ENCODE assay signal across 24 cellular contexts in genomic region chrX:47278684-47279083, GRCh38. TPM values are rescaled to one million over a fixed set of nuclear protein-coding genes. Genes with fewer than 3 reads are reported as not detected.
DNase-seq lines count a peak whose midpoint lies in the region; ATAC-seq, FAIRE-seq and TF ChIP-seq lines count a peak whose summit lies in the region.
"Had no signal": no experiment of that assay in that cellular context is flagged by ENCODE, and none has a peak within 500 bp of the region (broad histone marks: within the 10 kb centered on the region; RNA-seq: fewer than 3 reads in every experiment).

No MANE protein-coding gene starts in this region.

- no peaks in the 10 kb centered on the region for H3K27me3 Mint-ChIP-seq in astrocyte (ENCODE audit: low read depth, unreplicated experiment)
- H3K27me3 Mint-ChIP-seq in activated naive CD8-positive, alpha-beta T cell treated with anti-CD3 and anti-CD28 coated beads, Interleukin-2, amount 50 U/mL, for 24 hours: no peaks in the 10 kb centered on the region
- no peaks in the 10 kb centered on the region for H3K27me3 Mint-ChIP-seq in naive thymus-derived CD8-positive, alpha-beta T cell
- H3K27me3 Mint-ChIP-seq: CD4-positive, alpha-beta memory T cell had no signal

- H2AFZ ChIP-seq in ACC112 (ENCODE audit: low read length, unreplicated experiment): no peak overlapping the region
- H2AFZ ChIP-seq in GM23248: 0 out of 2 replicates have a peak overlapping the region, but pooled peaks have one; percentile 20
- peak overlapping the region; percentile 39 for H2AFZ ChIP-seq in astrocyte (ENCODE audit: low read depth, low read length)

- no peak for TF ChIP-seq CTCF in astrocyte (IDR thresholded peaks at IDR 0.05; ENCODE audit: insufficient read depth, low read depth, low read length)

- no peak overlapping the region for H3K4me3 Mint-ChIP-seq in astrocyte (ENCODE audit: unreplicated experiment)
- H3K4me3 Mint-ChIP-seq in activated naive CD8-positive, alpha-beta T cell treated with anti-CD3 and anti-CD28 coated beads, Interleukin-2, amount 50 U/mL, for 24 hours: no peak overlapping the region
- no peak overlapping the region for H3K4me3 Mint-ChIP-seq in naive thymus-derived CD8-positive, alpha-beta T cell
- H3K4me3 Mint-ChIP-seq: CD4-positive, alpha-beta memory T cell; neural crest cell had no signal

- no peaks in the 10 kb centered on the region for H3K36me3 ChIP-seq in ACC112 (ENCODE audit: insufficient read depth, low read length)
- H3K36me3 ChIP-seq in GM23248 (ENCODE audit: low read depth): no peaks in the 10 kb centered on the region
- H3K36me3 ChIP-seq in astrocyte (ENCODE audit: insufficient read depth, low read length): no peaks in the 10 kb centered on the region
- H3K36me3 ChIP-seq: left ventricle myocardium inferior, SJCRH30, suprapubic skin had no signal

- WGBS in GM23248 (ENCODE audit: low coverage in 1 of 2, low lambda C conversion rate in 2 of 2, missing lambda C conversion rate in 2 of 2), 2 experiments: 0 to 10% methylated on average over 2 of the region's 2 CpGs

- FAIRE-seq in astrocyte (lab: Jason Lieb, UNC): no peak
- FAIRE-seq: A204.1, colon, endometrium, HTR-8/SVneo had no signal

- H3K9me3 ChIP-seq in GM23248 (ENCODE audit: low read depth) (no peaks in the 10 kb centered on the region), astrocyte (ENCODE audit: insufficient read depth, low read depth, low read length) (no peaks in the 10 kb centered on the region)
- H3K9me3 ChIP-seq: left ventricle myocardium inferior, SJCRH30, suprapubic skin had no signal

- H3K27me3 ChIP-seq in ACC112 (ENCODE audit: insufficient read depth, low read length) (no peaks in the 10 kb centered on the region), GM23248 (replicated peaks; ENCODE audit: insufficient read depth) (no peaks in the 10 kb centered on the region), astrocyte (ENCODE audit: insufficient read depth, low read length) (no peaks in the 10 kb centered on the region)
- H3K27me3 ChIP-seq: SJCRH30, suprapubic skin had no signal

- H3K4me1 Mint-ChIP-seq in astrocyte (ENCODE audit: low read depth, unreplicated experiment): no peaks in the 10 kb centered on the region
- H3K4me1 Mint-ChIP-seq in activated naive CD8-positive, alpha-beta T cell treated with anti-CD3 and anti-CD28 coated beads, Interleukin-2, amount 50 U/mL, for 24 hours: peaks cover 6% of the 10 kb centered on the region
- H3K4me1 Mint-ChIP-seq in naive thymus-derived CD8-positive, alpha-beta T cell: no peaks in the 10 kb centered on the region

- H3K4me2 ChIP-seq in GM23248 (ENCODE audit: unreplicated experiment) (no peak overlapping the region), astrocyte (ENCODE audit: low read length) (peak overlapping the region; percentile 47)

- peak overlapping the region; percentile 26; the same call in 1 of the 2 replicates for H3K27ac ChIP-seq in ACC112 (ENCODE audit: low read depth, low read length)
- peak overlapping the region; percentile 38 for H3K27ac ChIP-seq in GM23248
- H3K27ac ChIP-seq in astrocyte (ENCODE audit: low read depth, low read length): peak overlapping the region; percentile 57
- H3K27ac ChIP-seq: left ventricle myocardium inferior, SJCRH30, suprapubic skin had no signal

- H3K27ac Mint-ChIP-seq in astrocyte (ENCODE audit: unreplicated experiment): no peak overlapping the region
- H3K27ac Mint-ChIP-seq in activated naive CD8-positive, alpha-beta T cell treated with anti-CD3 and anti-CD28 coated beads, Interleukin-2, amount 50 U/mL, for 24 hours: no peak overlapping the region
- no peak overlapping the region for H3K27ac Mint-ChIP-seq in naive thymus-derived CD8-positive, alpha-beta T cell
- H3K27ac Mint-ChIP-seq: CD4-positive, alpha-beta memory T cell had no signal

- H3K4me1 ChIP-seq in ACC112 (ENCODE audit: control insufficient read depth, insufficient read depth, low read length, unreplicated experiment) (peaks cover 12% of the 10 kb centered on the region), GM23248 (ENCODE audit: insufficient read depth) (peaks cover 16% of the 10 kb centered on the region), astrocyte (ENCODE audit: insufficient read depth, low read length) (peaks cover 14% of the 10 kb centered on the region)
- H3K4me1 ChIP-seq: left ventricle myocardium inferior, SJCRH30, suprapubic skin had no signal

- no peaks in the 10 kb centered on the region for H3K36me3 Mint-ChIP-seq in astrocyte (ENCODE audit: low read depth, unreplicated experiment)
- no peaks in the 10 kb centered on the region for H3K36me3 Mint-ChIP-seq in activated naive CD8-positive, alpha-beta T cell treated with anti-CD3 and anti-CD28 coated beads, Interleukin-2, amount 50 U/mL, for 24 hours (ENCODE audit: low read depth)
- H3K36me3 Mint-ChIP-seq in naive thymus-derived CD8-positive, alpha-beta T cell: no peaks in the 10 kb centered on the region
- H3K36me3 Mint-ChIP-seq: CD4-positive, alpha-beta memory T cell had no signal

- no peaks in the 10 kb centered on the region for H4K20me1 ChIP-seq in GM23248 (ENCODE audit: insufficient read depth)
- H4K20me1 ChIP-seq in astrocyte (ENCODE audit: insufficient read depth, low read length): no peaks in the 10 kb centered on the region

- no peaks in the 10 kb centered on the region for H3K9me3 Mint-ChIP-seq in astrocyte (ENCODE audit: unreplicated experiment)
- no peaks in the 10 kb centered on the region for H3K9me3 Mint-ChIP-seq in activated naive CD8-positive, alpha-beta T cell treated with anti-CD3 and anti-CD28 coated beads, Interleukin-2, amount 50 U/mL, for 24 hours
- no peaks in the 10 kb centered on the region for H3K9me3 Mint-ChIP-seq in naive thymus-derived CD8-positive, alpha-beta T cell
- H3K9me3 Mint-ChIP-seq: CD4-positive, alpha-beta memory T cell had no signal

- no peaks in the 10 kb centered on the region for H3K79me2 ChIP-seq in ACC112 (ENCODE audit: control insufficient read depth, insufficient read depth, low read length, unreplicated experiment)
- no peaks in the 10 kb centered on the region for H3K79me2 ChIP-seq in GM23248 (ENCODE audit: insufficient read depth)
- H3K79me2 ChIP-seq in astrocyte (ENCODE audit: insufficient read depth, low read length): no peaks in the 10 kb centered on the region

- H3K9ac ChIP-seq in GM23248 (no peak overlapping the region), astrocyte (ENCODE audit: low read length) (no peak overlapping the region)

- H3K9me2 ChIP-seq in GM23248 (ENCODE audit: insufficient read depth): no peaks in the 10 kb centered on the region

- in situ Hi-C loops in GM23248 (cut with MboI): no loop called here

- no peak overlapping the region for H3K4me3 ChIP-seq in ACC112 (ENCODE audit: low read depth, low read length)
- H3K4me3 ChIP-seq in GM23248: no peak overlapping the region
- H3K4me3 ChIP-seq in astrocyte (ENCODE audit: insufficient read depth, low read depth, low read length): no peak overlapping the region
- H3K4me3 ChIP-seq: left ventricle myocardium inferior, SJCRH30, suprapubic skin had no signal

- no peak for ATAC-seq in activated naive CD8-positive, alpha-beta T cell treated with anti-CD3 and anti-CD28 coated beads, Interleukin-2, amount 50 U/mL, for 24 hours
- no peak for ATAC-seq in naive thymus-derived CD8-positive, alpha-beta T cell

- DNase-seq in GM23248 (peak; percentile 69), astrocyte (ENCODE audit: low read depth) (peak; percentile 49), fibroblast of the conjunctiva (ENCODE audit: low read depth) (peak; percentile 5), SHP77 treated with DMSO at 0.1 percent for 48 hours (lab: John Stamatoyannopoulos, UW) (no peak)
- DNase-seq in stimulated activated naive CD4-positive, alpha-beta T cell (lab: John Stamatoyannopoulos, UW): no peak
- no peak for DNase-seq in activated naive CD8-positive, alpha-beta T cell treated with anti-CD3 and anti-CD28 coated beads, Interleukin-2, amount 50 U/mL, for 24 hours
- no peak for DNase-seq in naive thymus-derived CD8-positive, alpha-beta T cell
- DNase-seq: activated CD4-positive, alpha-beta T cell treated with anti-CD3 and anti-CD28 coated beads, Interleukin-2, amount 50 U/mL, for 48 hours; activated naive CD4-positive, alpha-beta T cell; aorta; CD4-positive, alpha-beta memory T cell; DMS53; left ventricle myocardium inferior; NCI-H1436 treated with DMSO at 0.1 percent for 48 hours; NCI-H2171 treated with DMSO at 0.1 percent for 48 hours; SJCRH30; stimulated activated CD8-positive, alpha-beta memory T cell treated with anti-CD3 and anti-CD28 coated beads, Interleukin-4, amount 100 ng/mL, for 48 hours had no signal

- POLR2A ChIA-PET in naive thymus-derived CD8-positive, alpha-beta T cell (lab: Charles Lee): no interaction called here

- no peaks in the 10 kb centered on the region for H3F3A ChIP-seq in GM23248 (ENCODE audit: insufficient read depth)

RNA-seq across cellular contexts. Expression of gene USP11, which starts 45.9 kb away (rescaled TPM):
- total RNA-seq in GM23248 (2014; rRNA removed; shearing (Covaris generic)): 30.2 and 36.6 TPM in 2 replicates
- polyA plus RNA-seq in GM23248 (2016; fragmentation: Nextera tagmentation; extraction: Ambion mirVana): 61.4 and 61.5 TPM in 2 replicates
- 75.7 and 80.8 TPM in 2 replicates for total RNA-seq in astrocyte
- total RNA-seq in naive thymus-derived CD8-positive, alpha-beta T cell: 100 to 1,000 TPM; 191 to 195 TPM
- 100 to 1,000 TPM; 130 to 171 (median 137) TPM for polyA plus RNA-seq in naive thymus-derived CD8-positive, alpha-beta T cell

Comparison
In these comparisons a context has a peak if more than half of its experiments do, and no peak if none do; other contexts are left out.
1. DNase-seq: peak in GM23248 (single experiment), astrocyte (single experiment) and fibroblast of the conjunctiva (single experiment); none in stimulated activated naive CD4-positive, alpha-beta T cell (0 of 6), activated naive CD8-positive, alpha-beta T cell treated with anti-CD3 and anti-CD28 coated beads, Interleukin-2, amount 50 U/mL, for 24 hours (single experiment), naive thymus-derived CD8-positive, alpha-beta T cell (0 of 10) and SHP77 treated with DMSO at 0.1 percent for 48 hours (single experiment).
2. Peak in every context shown above with its lines, with median percentiles within 50 percentile points of each other: H3K27ac ChIP-seq.